1 cellular context compared by ENCODE assay signal in genomic region chr7:77799078-77799964, GRCh38.
TF ChIP-seq lines count a peak whose summit lies in the region.

No MANE protein-coding gene starts in this region.

TF ChIP-seq in HepG2, 621 proteins besides CTCF, POLR2A, EP300 and RAD21 (continued from another document and continues in another):
- TF ChIP-seq KIAA2018 (CRISPR knock-in tag; IDR thresholded peaks at IDR 0.05; ENCODE audit: borderline replicate concordance) (no peak), ZSCAN21 (CRISPR knock-in tag; IDR thresholded peaks at IDR 0.05; ENCODE audit: borderline replicate concordance) (no peak; the same call in 1 of the 2 replicates), ZNF737 (CRISPR knock-in tag; IDR thresholded peaks at IDR 0.05; ENCODE audit: borderline replicate concordance) (no peak), ZFP41 (CRISPR knock-in tag; IDR thresholded peaks at IDR 0.05; ENCODE audit: borderline replicate concordance) (no peak), ISX (CRISPR knock-in tag; conservative IDR thresholded peaks at IDR 0.05) (no peak), ZNF546 (CRISPR knock-in tag; conservative IDR thresholded peaks at IDR 0.05) (no peak), ZBTB26 (CRISPR knock-in tag; IDR thresholded peaks at IDR 0.05; ENCODE audit: borderline replicate concordance) (no peak), DNMT3B (CRISPR knock-in tag; conservative IDR thresholded peaks at IDR 0.05) (no peak), HNRNPLL (IDR thresholded peaks at IDR 0.05; ENCODE audit: low read depth, low read length, poor library complexity, severe bottlenecking) (no peak), HOXA5 (CRISPR knock-in tag; IDR thresholded peaks at IDR 0.05) (0 out of 2 replicates have a peak, but pooled peaks have one; percentile 55), PRDM10 (CRISPR knock-in tag; IDR thresholded peaks at IDR 0.05; ENCODE audit: low read depth) (no peak), ZBTB7A (CRISPR knock-in tag; IDR thresholded peaks at IDR 0.05) (peak; percentile 57; the same call in 1 of the 2 replicates), ZNF441 (CRISPR knock-in tag; IDR thresholded peaks at IDR 0.05; ENCODE audit: borderline replicate concordance) (no peak), FUBP1 (CRISPR knock-in tag; IDR thresholded peaks at IDR 0.05; ENCODE audit: borderline replicate concordance) (no peak), ZNF724P (CRISPR knock-in tag; IDR thresholded peaks at IDR 0.05; ENCODE audit: borderline replicate concordance) (no peak), ZNF468 (CRISPR knock-in tag; IDR thresholded peaks at IDR 0.05) (no peak), NR0B2 (CRISPR knock-in tag; IDR thresholded peaks at IDR 0.05) (no peak), NCOA1 (CRISPR knock-in tag; IDR thresholded peaks at IDR 0.05) (no peak), HCFC1 (IDR thresholded peaks at IDR 0.05; ENCODE audit: low read depth, low read length) (no peak), ZNF143 (CRISPR knock-in tag; IDR thresholded peaks at IDR 0.05) (no peak), IKZF4 (CRISPR knock-in tag; IDR thresholded peaks at IDR 0.05; ENCODE audit: borderline replicate concordance, low read depth, not compliant biosample characterization) (no peak), ZNF652 (CRISPR knock-in tag; IDR thresholded peaks at IDR 0.05; ENCODE audit: borderline replicate concordance, low read depth) (no peak), HNF1A (IDR thresholded peaks at IDR 0.05; ENCODE audit: low read depth) (no peak), HNF1A (CRISPR knock-in tag; IDR thresholded peaks at IDR 0.05; ENCODE audit: borderline replicate concordance) (0 out of 2 replicates have a peak, but pooled peaks have one; percentile 4), ZNF770 (CRISPR knock-in tag; IDR thresholded peaks at IDR 0.05) (peak; percentile 47; the same call in 1 of the 2 replicates), NCOA2 (CRISPR knock-in tag; IDR thresholded peaks at IDR 0.05) (0 out of 2 replicates have a peak, but pooled peaks have one; percentile 2), ZNF331 (CRISPR knock-in tag; IDR thresholded peaks at IDR 0.05) (no peak), ISL2 (CRISPR knock-in tag; IDR thresholded peaks at IDR 0.05) (0 out of 2 replicates have a peak, but pooled peaks have one; percentile 13), KLF15 (CRISPR knock-in tag; IDR thresholded peaks at IDR 0.05; ENCODE audit: borderline replicate concordance) (no peak), ZNF18 (CRISPR knock-in tag; IDR thresholded peaks at IDR 0.05; ENCODE audit: insufficient replicate concordance) (peak; percentile 47), ZSCAN31 (CRISPR knock-in tag; IDR thresholded peaks at IDR 0.05; ENCODE audit: low read depth) (0 out of 2 replicates have a peak, but pooled peaks have one; percentile 17), ZNF530 (CRISPR knock-in tag; IDR thresholded peaks at IDR 0.05; ENCODE audit: low read depth) (no peak)
